In genomic region chr9:21576331-21577189, GRCh38 we compare ENCODE assay signal across 9 cellular contexts.
DNase-seq lines count a peak whose midpoint lies in the region; ATAC-seq and TF ChIP-seq lines count a peak whose summit lies in the region.
"Had no signal": no experiment of that assay in that cellular context is flagged by ENCODE, and none has a peak within 500 bp of the region (broad histone marks: within the 10 kb centered on the region; RNA-seq: fewer than 3 reads in every experiment).

No MANE protein-coding gene starts in this region.

- H3K4me3 ChIP-seq in adipocyte (ENCODE audit: low read length) (peak overlapping the region; percentile 81), left lung (no peak overlapping the region)
- H3K4me3 ChIP-seq: lower lobe of right lung had no signal

- ATAC-seq in GM18519 (IDR thresholded peaks at IDR 0.05; ENCODE audit: low FRiP score, unreplicated experiment): peak; percentile 41
- peak; percentile 62 for ATAC-seq in HG03565 (IDR thresholded peaks at IDR 0.05; ENCODE audit: unreplicated experiment)
- ATAC-seq in left lung: peak; percentile 52
- no peak for ATAC-seq in GM21737 (IDR thresholded peaks at IDR 0.05; ENCODE audit: unreplicated experiment)

- intact Hi-C loops in left lung (cut with DNase I): no loop called here

- H3K9me3 ChIP-seq in adipocyte (ENCODE audit: control insufficient read depth, low read length): no peaks in the 10 kb centered on the region
- H3K9me3 ChIP-seq in left lung: no peaks in the 10 kb centered on the region
- H3K9me3 ChIP-seq: lower lobe of right lung had no signal

- H3K27ac ChIP-seq in left lung: no peak overlapping the region
- H3K27ac ChIP-seq: lower lobe of right lung had no signal

- peak; percentile 89 for DNase-seq in adipocyte (ENCODE audit: low read depth)
- DNase-seq in left lung: no peak
- DNase-seq in activated CD8-positive, alpha-beta memory T cell treated with anti-CD3 and anti-CD28 coated beads, Interleukin-2, amount 50 U/mL, for 4 hours: no peak
- no peak for DNase-seq in HuH-7.5 (ENCODE audit: low spot score)
- no peak for DNase-seq in NOMO-1 treated with dmso at 0.1 percent for 144 hours (lab: John Stamatoyannopoulos, UW; ENCODE audit: unreplicated experiment)
- DNase-seq: lower lobe of right lung had no signal

- H3K36me3 ChIP-seq in adipocyte (ENCODE audit: control insufficient read depth, insufficient read depth, low read length, severe bottlenecking): no peaks in the 10 kb centered on the region
- H3K36me3 ChIP-seq in left lung: no peaks in the 10 kb centered on the region
- H3K36me3 ChIP-seq: lower lobe of right lung had no signal

- no peak for TF ChIP-seq CTCF in left lung (IDR thresholded peaks at IDR 0.05)

- H3K27me3 ChIP-seq in adipocyte (replicated peaks; ENCODE audit: control insufficient read depth, insufficient read depth, low read length) (no peaks in the 10 kb centered on the region), left lung (peaks cover 0 to 4% of the 10 kb centered on the region in 2 donors)

- peak overlapping the region; percentile 84 for H3K9ac ChIP-seq in adipocyte (ENCODE audit: low read length)

- H3K4me1 ChIP-seq in adipocyte (ENCODE audit: control insufficient read depth, insufficient read depth, low read length): peaks cover 24% of the 10 kb centered on the region
- no peaks in the 10 kb centered on the region for H3K4me1 ChIP-seq in left lung
- H3K4me1 ChIP-seq: lower lobe of right lung had no signal
